ENCODE assay signal across 20 cellular contexts in genomic region chr12:105975351-105975750, GRCh38.
"Had no signal": no experiment of that assay in that cellular context is flagged by ENCODE, and none has a peak within 500 bp of the region (broad histone marks: within the 10 kb centered on the region; RNA-seq: fewer than 3 reads in every experiment).

No MANE protein-coding gene starts in this region.

- H3K27me3 ChIP-seq: dorsolateral prefrontal cortex, esophagus muscularis mucosa, foreskin keratinocyte, gastroesophageal sphincter, heart right ventricle, left lung had no signal

- H3K4me1 Mint-ChIP-seq: mesothelial cell of epicardium had no signal

- H3K27ac Mint-ChIP-seq: mesothelial cell of epicardium had no signal

- H3K27ac ChIP-seq: coronary artery, dorsolateral prefrontal cortex, esophagus muscularis mucosa, foreskin keratinocyte, gastroesophageal sphincter, heart right ventricle, left lung, lower lobe of right lung had no signal

- H3K4me3 ChIP-seq: coronary artery, dorsolateral prefrontal cortex, esophagus muscularis mucosa, gastroesophageal sphincter, heart right ventricle, left lung, lower lobe of right lung had no signal

- FAIRE-seq: colon, endothelial cell of umbilical vein, frontal cortex, islet of Langerhans had no signal

- ATAC-seq: foreskin keratinocyte, gastroesophageal sphincter, heart right ventricle, left cardiac atrium, left lung, left ventricle myocardium superior, lower lobe of right lung had no signal

- H3K4me3 Mint-ChIP-seq: mesothelial cell of epicardium had no signal

- H3K36me3 ChIP-seq: esophagus muscularis mucosa, gastroesophageal sphincter, heart right ventricle, left lung, lower lobe of right lung had no signal

- H3K9me3 ChIP-seq: esophagus muscularis mucosa, gastroesophageal sphincter, heart right ventricle, left lung, lower lobe of right lung had no signal

- H3K36me3 Mint-ChIP-seq: mesothelial cell of epicardium had no signal

- DNase-seq: dermis blood vessel endothelial cell; dorsolateral prefrontal cortex; effector CD4-positive, alpha-beta T cell; effector memory CD4-positive, alpha-beta T cell; foreskin keratinocyte; heart right ventricle; hippocampal formation; left cardiac atrium; left lung; left ventricle myocardium superior; lower lobe of right lung; mesenchymal stem cell had no signal

- H3K4me1 ChIP-seq: esophagus muscularis mucosa, gastroesophageal sphincter, left lung, lower lobe of right lung had no signal
